2 cellular contexts compared by ENCODE assay signal in the genomic region with DNA sequence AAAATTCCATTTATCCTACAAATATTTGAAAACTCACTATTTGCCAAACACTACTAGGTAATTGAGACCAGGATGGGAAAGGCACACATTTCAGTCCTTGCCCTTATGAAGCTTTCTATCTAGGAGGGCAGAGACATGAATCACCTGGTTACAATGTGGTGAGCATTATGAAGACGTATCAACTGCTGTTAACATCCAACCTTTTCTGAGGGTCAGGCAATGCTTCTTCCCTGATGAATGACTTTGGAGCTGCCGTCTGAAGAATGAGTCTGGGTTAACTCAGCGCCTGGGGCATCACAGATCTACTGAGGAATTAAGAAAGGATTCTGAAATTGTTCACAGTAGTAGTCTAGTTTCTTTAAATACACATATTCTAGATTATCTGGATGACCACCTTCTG.
TF ChIP-seq lines count a peak whose summit lies in the region.

No MANE protein-coding gene starts in this region.

TF ChIP-seq in SK-N-SH treated with all-trans-retinoic acid at 6 μM for 48 hours, 23 proteins besides CTCF, POLR2A, EP300 and RAD21 (continued from another document):
- TF ChIP-seq BACH2 (CRISPR knock-in tag; IDR thresholded peaks at IDR 0.05; ENCODE audit: borderline replicate concordance): no peak
- TF ChIP-seq ZNF8 (CRISPR knock-in tag; IDR thresholded peaks at IDR 0.05): no peak
- TF ChIP-seq CREB5 (CRISPR knock-in tag; IDR thresholded peaks at IDR 0.05; ENCODE audit: low read depth): no peak
- TF ChIP-seq PATZ1 (CRISPR knock-in tag; IDR thresholded peaks at IDR 0.05; ENCODE audit: borderline replicate concordance): no peak
- TF ChIP-seq CSDC2 (CRISPR knock-in tag; IDR thresholded peaks at IDR 0.05): no peak
- TF ChIP-seq ESRRG (CRISPR knock-in tag; IDR thresholded peaks at IDR 0.05): no peak
- no peak for TF ChIP-seq GLIS3 (CRISPR knock-in tag; IDR thresholded peaks at IDR 0.05)
- TF ChIP-seq, protein P1, sequence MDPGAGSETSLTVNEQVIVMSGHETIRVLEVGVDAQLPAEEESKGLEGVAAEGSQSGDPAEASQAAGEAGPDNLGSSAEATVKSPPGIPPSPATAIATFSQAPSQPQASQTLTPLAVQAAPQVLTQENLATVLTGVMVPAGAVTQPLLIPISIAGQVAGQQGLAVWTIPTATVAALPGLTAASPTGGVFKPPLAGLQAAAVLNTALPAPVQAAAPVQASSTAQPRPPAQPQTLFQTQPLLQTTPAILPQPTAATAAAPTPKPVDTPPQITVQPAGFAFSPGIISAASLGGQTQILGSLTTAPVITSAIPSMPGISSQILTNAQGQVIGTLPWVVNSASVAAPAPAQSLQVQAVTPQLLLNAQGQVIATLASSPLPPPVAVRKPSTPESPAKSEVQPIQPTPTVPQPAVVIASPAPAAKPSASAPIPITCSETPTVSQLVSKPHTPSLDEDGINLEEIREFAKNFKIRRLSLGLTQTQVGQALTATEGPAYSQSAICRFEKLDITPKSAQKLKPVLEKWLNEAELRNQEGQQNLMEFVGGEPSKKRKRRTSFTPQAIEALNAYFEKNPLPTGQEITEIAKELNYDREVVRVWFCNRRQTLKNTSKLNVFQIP (CRISPR knock-in tag; IDR thresholded peaks at IDR 0.05; ENCODE audit: borderline replicate concordance, low read depth): no peak
- no peak for TF ChIP-seq ZNF565 (CRISPR knock-in tag; conservative IDR thresholded peaks at IDR 0.05; ENCODE audit: low read depth)
- TF ChIP-seq ARNTL (CRISPR knock-in tag; IDR thresholded peaks at IDR 0.05; ENCODE audit: borderline replicate concordance, low read depth): no peak
- TF ChIP-seq, protein P2, sequence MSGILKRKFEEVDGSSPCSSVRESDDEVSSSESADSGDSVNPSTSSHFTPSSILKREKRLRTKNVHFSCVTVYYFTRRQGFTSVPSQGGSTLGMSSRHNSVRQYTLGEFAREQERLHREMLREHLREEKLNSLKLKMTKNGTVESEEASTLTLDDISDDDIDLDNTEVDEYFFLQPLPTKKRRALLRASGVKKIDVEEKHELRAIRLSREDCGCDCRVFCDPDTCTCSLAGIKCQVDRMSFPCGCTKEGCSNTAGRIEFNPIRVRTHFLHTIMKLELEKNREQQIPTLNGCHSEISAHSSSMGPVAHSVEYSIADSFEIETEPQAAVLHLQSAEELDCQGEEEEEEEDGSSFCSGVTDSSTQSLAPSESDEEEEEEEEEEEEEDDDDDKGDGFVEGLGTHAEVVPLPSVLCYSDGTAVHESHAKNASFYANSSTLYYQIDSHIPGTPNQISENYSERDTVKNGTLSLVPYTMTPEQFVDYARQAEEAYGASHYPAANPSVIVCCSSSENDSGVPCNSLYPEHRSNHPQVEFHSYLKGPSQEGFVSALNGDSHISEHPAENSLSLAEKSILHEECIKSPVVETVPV (CRISPR knock-in tag; IDR thresholded peaks at IDR 0.05): no peak

TF ChIP-seq in SK-N-SH, 30 proteins besides CTCF, POLR2A, EP300 and RAD21 (continued from another document):
- TF ChIP-seq, protein P3, sequence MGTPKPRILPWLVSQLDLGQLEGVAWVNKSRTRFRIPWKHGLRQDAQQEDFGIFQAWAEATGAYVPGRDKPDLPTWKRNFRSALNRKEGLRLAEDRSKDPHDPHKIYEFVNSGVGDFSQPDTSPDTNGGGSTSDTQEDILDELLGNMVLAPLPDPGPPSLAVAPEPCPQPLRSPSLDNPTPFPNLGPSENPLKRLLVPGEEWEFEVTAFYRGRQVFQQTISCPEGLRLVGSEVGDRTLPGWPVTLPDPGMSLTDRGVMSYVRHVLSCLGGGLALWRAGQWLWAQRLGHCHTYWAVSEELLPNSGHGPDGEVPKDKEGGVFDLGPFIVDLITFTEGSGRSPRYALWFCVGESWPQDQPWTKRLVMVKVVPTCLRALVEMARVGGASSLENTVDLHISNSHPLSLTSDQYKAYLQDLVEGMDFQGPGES (IDR thresholded peaks at IDR 0.05; ENCODE audit: low read depth, low read length): no peak
- no peak for TF ChIP-seq POLR2AphosphoS5 (IDR thresholded peaks at IDR 0.05; ENCODE audit: low read depth, low read length)
- no peak for TF ChIP-seq SMC3 (IDR thresholded peaks at IDR 0.05; ENCODE audit: low read depth, low read length)
- no peak for TF ChIP-seq SIN3A (IDR thresholded peaks at IDR 0.05; ENCODE audit: borderline replicate concordance, low read depth, low read length)
